11 cellular contexts compared by ENCODE assay signal in genomic region chr10:75097666-75098285, GRCh38. TPM values are rescaled to one million over a fixed set of nuclear protein-coding genes. Genes with fewer than 3 reads are reported as not detected.
DNase-seq lines count a peak whose midpoint lies in the region; ATAC-seq and TF ChIP-seq lines count a peak whose summit lies in the region.
"Had no signal": no experiment of that assay in that cellular context is flagged by ENCODE, and none has a peak within 500 bp of the region (broad histone marks: within the 10 kb centered on the region; RNA-seq: fewer than 3 reads in every experiment).

No MANE protein-coding gene starts in this region.

- intact Hi-C loops in transverse colon (cut with DNase I; ENCODE audit: low total_unique reads), result loop anchor here (2.0 kb wide), 1 partner anchor 677 kb away; no protein-coding TSS in a partner anchor

- no peaks in the 10 kb centered on the region for H3K79me2 ChIP-seq in parathyroid adenoma

- H3K4me3 ChIP-seq in NB4 (ENCODE audit: low read depth, low read length) (no peak overlapping the region), parathyroid adenoma (ENCODE audit: low read depth, low read length) (no peak overlapping the region), transverse colon (no peak overlapping the region)
- H3K4me3 ChIP-seq: thoracic aorta had no signal

- H3K4me2 ChIP-seq in parathyroid adenoma (ENCODE audit: low read length), result no peak overlapping the region

- peaks cover 17% of the 10 kb centered on the region for H3K4me1 ChIP-seq in parathyroid adenoma
- peaks cover 0 to 3% (median 0%) of the 10 kb centered on the region in 4 donors for H3K4me1 ChIP-seq in transverse colon

- no peak for TF ChIP-seq POLR2A in NB4 (IDR thresholded peaks at IDR 0.05; ENCODE audit: extremely low read depth, insufficient read length)
- no peak for TF ChIP-seq POLR2A in transverse colon (IDR thresholded peaks at IDR 0.05)

- TF ChIP-seq CTCF in NB4 (IDR thresholded peaks at IDR 0.05; ENCODE audit: low read depth, low read length) (peak; percentile 35), parathyroid adenoma (IDR thresholded peaks at IDR 0.05) (peak; percentile 31), transverse colon (IDR thresholded peaks at IDR 0.05) (no peak)

- WGBS in transverse colon (ENCODE audit: low coverage in 1 of 2), 2 donors, result 92 to 100% methylated on average over 3 to 11 of the region's 11 CpGs

- H3K9ac ChIP-seq in parathyroid adenoma, result no peak overlapping the region

- H3K27me3 ChIP-seq in parathyroid adenoma (ENCODE audit: control insufficient read depth, insufficient read depth, low read length), result no peaks in the 10 kb centered on the region
- peaks cover 2% of the 10 kb centered on the region for H3K27me3 ChIP-seq in transverse colon

- no peak for TF ChIP-seq EP300 in transverse colon (IDR thresholded peaks at IDR 0.05; ENCODE audit: low read depth)

- no peaks in the 10 kb centered on the region for H3K9me3 ChIP-seq in parathyroid adenoma (ENCODE audit: control insufficient read depth, low read length)
- no peaks in the 10 kb centered on the region for H3K9me3 ChIP-seq in transverse colon
- H3K9me3 ChIP-seq: thoracic aorta had no signal

- H3K27ac ChIP-seq in parathyroid adenoma (no peak overlapping the region), transverse colon (no peak overlapping the region)
- H3K27ac ChIP-seq: thoracic aorta had no signal

- H3K36me3 ChIP-seq in parathyroid adenoma (ENCODE audit: control insufficient read depth, insufficient read depth, low read length) (no peaks in the 10 kb centered on the region), transverse colon (no peaks in the 10 kb centered on the region)
- H3K36me3 ChIP-seq: thoracic aorta had no signal

- peak; percentile 49 for DNase-seq in NCI-H748 (lab: John Stamatoyannopoulos, UW; ENCODE audit: unreplicated experiment)
- no peak for DNase-seq in NCI-H748 treated with DMSO at 0.1 percent for 48 hours (lab: John Stamatoyannopoulos, UW)
- peak; percentile 60 for DNase-seq in NB4 (ENCODE audit: low read depth)
- peak; percentile 37 for DNase-seq in dermis blood vessel endothelial cell
- no peak for DNase-seq in CD1c-positive myeloid dendritic cell (ENCODE audit: extremely low spot score)
- no peak for DNase-seq in transverse colon
- DNase-seq: activated CD4-positive, alpha-beta T cell treated with anti-CD3 and anti-CD28 coated beads, Interleukin-2, amount 10 ng/mL, durations not matched to agents 7 days and 5 days; CD8-positive, alpha-beta T cell had no signal

- peak overlapping the region; percentile 49 for H2AFZ ChIP-seq in parathyroid adenoma

- no peak for ATAC-seq in HG02588 (IDR thresholded peaks at IDR 0.05; ENCODE audit: unreplicated experiment)
- ATAC-seq: CD8-positive, alpha-beta T cell had no signal

- in situ Hi-C loops in transverse colon (cut with MboI; ENCODE audit: low pct_ligation_motif_present in 1 of 4, low pct_unique_long_range_greater_than_20kb in 1 of 4, low sequenced_read_pairs in 3 of 4), result loop anchor here in 3 of 4 donors (10.0 kb wide), 2 partner anchors 833 to 853 kb away; no protein-coding TSS in a partner anchor

RNA-seq across cellular contexts. Expression of gene SAMD8, which starts 13.7 kb away (rescaled TPM):
- total RNA-seq in dermis blood vessel endothelial cell (34.9 and 36.9 TPM in 2 replicates), transverse colon (10 to 100 TPM in 3 of 4 donors, 1 to 10 TPM in 1; 4.6 to 26.6 (median 17.7) TPM)

Comparison
In these comparisons a context has a peak if more than half of its experiments do, and no peak if none do; other contexts are left out.
1. DNase-seq: peak in NCI-H748 (single experiment), NB4 (single experiment) and dermis blood vessel endothelial cell (single experiment); none in NCI-H748 treated with DMSO at 0.1 percent for 48 hours (single experiment), CD1c-positive myeloid dendritic cell (single experiment) and transverse colon (single experiment).
2. CTCF ChIP-seq: peak in NB4 (single experiment) and parathyroid adenoma (single experiment); none in transverse colon (0 of 5).